ENCODE assay signal across 8 cellular contexts in genomic region chr14:21476526-21476924, GRCh38. TPM values are rescaled to one million over a fixed set of nuclear protein-coding genes. Genes with fewer than 3 reads are reported as not detected.
DNase-seq lines count a peak whose midpoint lies in the region; ATAC-seq and TF ChIP-seq lines count a peak whose summit lies in the region.

No MANE protein-coding gene starts in this region.

- peak; percentile 52 for ATAC-seq in DND-41 (ENCODE audit: insufficient read depth, low read depth)
- peak; percentile 36 for ATAC-seq in GM21737 (IDR thresholded peaks at IDR 0.05; ENCODE audit: unreplicated experiment)
- ATAC-seq in aorta (ENCODE audit: low FRiP score): peak; percentile 94

- peak overlapping the region; percentile 70 for H3K27ac ChIP-seq in DND-41 (ENCODE audit: low read length)
- peak overlapping the region; percentile 77 for H3K27ac ChIP-seq in cardiac muscle cell
- H3K27ac ChIP-seq in aorta (ENCODE audit: low read depth in 1 of 2, low read length in 2 of 2): peak overlapping the region in 1 of 2 donors; percentile 86

- H3K4me1 ChIP-seq in DND-41 (ENCODE audit: insufficient read depth, low read length) (peaks cover 30% of the 10 kb centered on the region), cardiac muscle cell (ENCODE audit: low read depth) (peaks cover 10% of the 10 kb centered on the region), aorta (ENCODE audit: control insufficient read depth in 1 of 2, insufficient read depth in 2 of 2, low read length in 2 of 2) (no peaks in the 10 kb centered on the region)

- intact Hi-C loops in posterior vena cava (cut with DNase I): no loop called here
- intact Hi-C loops in aorta (cut with DNase I): loop anchor here (2.0 to 5.0 kb wide), 2 partner anchors 20 to 36 kb away; partner anchors contain the start of genes METTL3 (in 2 of the 2) and CHD8 (in 1 of the 2)

- no peak for TF ChIP-seq CTCF in DND-41 (IDR thresholded peaks at IDR 0.05; ENCODE audit: borderline replicate concordance, extremely low read depth, low read length, poor library complexity, severe bottlenecking)
- TF ChIP-seq CTCF in cardiac muscle cell (IDR thresholded peaks at IDR 0.05; ENCODE audit: low read depth, low read length): no peak

- H3K27me3 ChIP-seq in DND-41 (ENCODE audit: insufficient read depth, low read length, poor library complexity) (no peaks in the 10 kb centered on the region), cardiac muscle cell (no peaks in the 10 kb centered on the region), aorta (ENCODE audit: control insufficient read depth in 1 of 2, insufficient read depth in 2 of 2, low read length in 1 of 2) (no peaks in the 10 kb centered on the region)

- peak overlapping the region; percentile 43 to 81; a peak in 3 of 4 replicates for H3K4me3 ChIP-seq in DND-41 (ENCODE audit: low read depth in 1 of 2, low read length in 2 of 2)
- H3K4me3 ChIP-seq in cardiac muscle cell: peak overlapping the region; percentile 94
- peak overlapping the region; percentile 68 to 87 for H3K4me3 ChIP-seq in aorta (ENCODE audit: low read length in 2 of 2)

- H3K79me2 ChIP-seq in DND-41 (ENCODE audit: insufficient read depth, low read length): peaks cover 51% of the 10 kb centered on the region

- 1% methylated on average over 27 of the region's 27 CpGs for WGBS in aorta, 2 donors

- H2AFZ ChIP-seq in DND-41 (ENCODE audit: low read depth, low read length): peak overlapping the region; percentile 51

- H3K9me3 ChIP-seq in DND-41 (ENCODE audit: insufficient read depth, low read length, severe bottlenecking) (no peaks in the 10 kb centered on the region), cardiac muscle cell (ENCODE audit: low read depth) (no peaks in the 10 kb centered on the region), aorta (ENCODE audit: control insufficient read depth, low read length) (no peaks in the 10 kb centered on the region)

- no peaks in the 10 kb centered on the region; the same call in 1 of the 2 replicates for H4K20me1 ChIP-seq in DND-41 (ENCODE audit: insufficient read depth, low read length)

- H3K4me2 ChIP-seq in DND-41 (ENCODE audit: insufficient read depth, low read length): peak overlapping the region; percentile 64

- H3K36me3 ChIP-seq in DND-41 (ENCODE audit: insufficient read depth, low read length) (peaks cover 13% of the 10 kb centered on the region), cardiac muscle cell (peaks cover 11% of the 10 kb centered on the region), aorta (ENCODE audit: control insufficient read depth in 1 of 2, insufficient read depth in 2 of 2, low read length in 1 of 2) (no peaks in the 10 kb centered on the region)

- H3K9ac ChIP-seq in DND-41 (ENCODE audit: low read depth, low read length): peak overlapping the region; percentile 52

- DNase-seq in DND-41: no peak
- DNase-seq in NCI-H748 (lab: John Stamatoyannopoulos, UW; ENCODE audit: unreplicated experiment): peak; percentile 90
- DNase-seq in activated gamma-delta T cell (lab: John Stamatoyannopoulos, UW): peak; percentile 77
- no peak for DNase-seq in cardiac muscle cell (ENCODE audit: low read depth in 1 of 2, low spot score in 1 of 2)
- DNase-seq in posterior vena cava (ENCODE audit: low spot score): peak; percentile 94
- DNase-seq in aorta: peak; percentile 89 to 97
- DNase-seq in RPMI8226: no peak

RNA-seq across cellular contexts. Expression of gene RAB2B, which starts 0.2 kb away (rescaled TPM):
- total RNA-seq in cardiac muscle cell (28.5 and 29.7 TPM in 2 replicates), posterior vena cava (10 to 100 TPM; 29.2 to 32.3 TPM), aorta (10 to 100 TPM; 30.5 to 31.6 TPM)
- polyA plus RNA-seq in cardiac muscle cell (17.8 and 28.5 TPM in 2 replicates), aorta (10 to 100 TPM in 1 of 2 donors, 1 to 10 TPM in 1; 8.6 to 21.7 TPM)

RNA-seq across cellular contexts. Expression of gene TOX4, which starts 0.5 kb away (rescaled TPM):
- total RNA-seq in cardiac muscle cell: 34.3 and 37.8 TPM in 2 replicates
- polyA plus RNA-seq in cardiac muscle cell: 42.3 and 45.2 TPM in 2 replicates
- total RNA-seq in posterior vena cava: 10 to 100 TPM; 56.1 to 67.3 TPM
- total RNA-seq in aorta: 10 to 100 TPM; 67.8 to 75.7 TPM
- 10 to 100 TPM; 19.0 to 41.8 TPM for polyA plus RNA-seq in aorta

RNA-seq across cellular contexts. Expression of gene CHD8, which starts 20.6 kb away (rescaled TPM):
- total RNA-seq in cardiac muscle cell (59.2 and 71.4 TPM in 2 replicates), posterior vena cava (10 to 100 TPM; 49.7 to 56.3 TPM), aorta (10 to 100 TPM; 66.0 to 73.3 TPM)
- polyA plus RNA-seq in cardiac muscle cell (25.2 and 36.7 TPM in 2 replicates), aorta (10 to 100 TPM; 10.4 to 28.5 TPM)

RNA-seq across cellular contexts. Expression of gene METTL3, which starts 34.6 kb away (rescaled TPM):
- 57.9 and 69.2 TPM in 2 replicates for total RNA-seq in cardiac muscle cell
- polyA plus RNA-seq in cardiac muscle cell: 59.7 and 63.9 TPM in 2 replicates
- total RNA-seq in posterior vena cava: 10 to 100 TPM; 26.4 to 29.0 TPM
- total RNA-seq in aorta: 10 to 100 TPM; 32.5 to 45.5 TPM
- polyA plus RNA-seq in aorta: 10 to 100 TPM in 1 of 2 donors, 1 to 10 TPM in 1; 8.6 to 48.4 TPM

RNA-seq across cellular contexts. Expression of gene SALL2, which starts 49.6 kb away (rescaled TPM):
- total RNA-seq in cardiac muscle cell: 56.8 and 74.6 TPM in 2 replicates
- 32.5 and 39.8 TPM in 2 replicates for polyA plus RNA-seq in cardiac muscle cell
- total RNA-seq in posterior vena cava: 1 to 10 TPM; 6.2 to 7.1 TPM
- 10 to 100 TPM in 1 of 2 donors, 1 to 10 TPM in 1; 9.2 to 12.2 TPM for total RNA-seq in aorta
- 1 to 10 TPM; 4.1 to 7.0 TPM for polyA plus RNA-seq in aorta

Comparison
In these comparisons a context has a peak if more than half of its experiments do, and no peak if none do; other contexts are left out.
1. ATAC-seq: peak in every context shown above with its lines; median percentile 94 in aorta; 52 in DND-41; 36 in GM21737.
2. DNase-seq: peak in NCI-H748 (single experiment), activated gamma-delta T cell (single experiment), posterior vena cava (single experiment) and aorta (2 of 2); none in DND-41 (single experiment), cardiac muscle cell (0 of 2) and RPMI8226 (single experiment).
3. intact Hi-C loops: an anchor here in aorta (2.0 to 5.0 kb wide); none called in posterior vena cava.
4. Peak in every context shown above with its lines, with median percentiles within 50 percentile points of each other: H3K4me3 ChIP-seq.